In genomic region chr5:105677291-105677690, GRCh38 we compare ENCODE assay signal across 26 cellular contexts.
DNase-seq lines count a peak whose midpoint lies in the region; ATAC-seq, FAIRE-seq and TF ChIP-seq lines count a peak whose summit lies in the region.
"Had no signal": no experiment of that assay in that cellular context is flagged by ENCODE, and none has a peak within 500 bp of the region (broad histone marks: within the 10 kb centered on the region; RNA-seq: fewer than 3 reads in every experiment).

No MANE protein-coding gene starts in this region.

- H3K4me3 Mint-ChIP-seq in effector memory CD8-positive, alpha-beta T cell: no peak overlapping the region
- H3K4me3 Mint-ChIP-seq: CD4-positive, CD25-positive, alpha-beta regulatory T cell had no signal

- TF ChIP-seq CTCF in HepG2 (CRISPR knock-in tag; IDR thresholded peaks at IDR 0.05): no peak
- TF ChIP-seq CTCF in right lobe of liver (IDR thresholded peaks at IDR 0.05): no peak
- TF ChIP-seq CTCF in fibroblast of lung (conservative IDR thresholded peaks at IDR 0.05 in 1 of 2, IDR thresholded peaks at IDR 0.05 in 1 of 2; ENCODE audit: low read depth in 1 of 2, low read length in 2 of 2): no peak

- H3K4me3 ChIP-seq in HepG2 (replicated peaks in 1 of 3; ENCODE audit: insufficient read depth in 1 of 3, low read depth in 2 of 3, low read length in 3 of 3) (no peak overlapping the region), right lobe of liver (no peak overlapping the region), fibroblast of lung (replicated peaks in 1 of 4; ENCODE audit: control extremely low read depth in 1 of 4, insufficient read depth in 1 of 4, low read depth in 3 of 4, low read length in 4 of 4) (no peak overlapping the region)
- H3K4me3 ChIP-seq: BLaER1 had no signal

- H3K9ac ChIP-seq in HepG2 (ENCODE audit: insufficient read depth, low read depth, low read length) (no peak overlapping the region), fibroblast of lung (ENCODE audit: insufficient read depth, low read length) (no peak overlapping the region)
- H3K9ac ChIP-seq: BLaER1, SK-N-SH had no signal

- no peak for TF ChIP-seq RAD21 in HepG2 (CRISPR knock-in tag; IDR thresholded peaks at IDR 0.05)

- H3K9me3 ChIP-seq in HepG2 (ENCODE audit: low read length) (no peaks in the 10 kb centered on the region), right lobe of liver (no peaks in the 10 kb centered on the region), fibroblast of lung (ENCODE audit: control insufficient read depth, insufficient read depth, low read depth, low read length) (no peaks in the 10 kb centered on the region)
- H3K9me3 ChIP-seq: BLaER1, SK-N-SH had no signal

- TF ChIP-seq EP300 in HepG2 (IDR thresholded peaks at IDR 0.05; ENCODE audit: low read depth in 2 of 2, low read length in 2 of 2) (no peak), HepG2 (CRISPR knock-in tag; IDR thresholded peaks at IDR 0.05; ENCODE audit: borderline replicate concordance) (no peak)

- H2AFZ ChIP-seq in HepG2 (ENCODE audit: low read length) (no peak overlapping the region), fibroblast of lung (ENCODE audit: low read length) (no peak overlapping the region)

- H3K9me3 Mint-ChIP-seq in effector memory CD8-positive, alpha-beta T cell: peaks cover 0 to 7% of the 10 kb centered on the region in 2 donors

- no peak for ATAC-seq in HepG2
- ATAC-seq in right lobe of liver: no peak
- no peak for ATAC-seq in effector memory CD8-positive, alpha-beta T cell (replicated peaks)
- ATAC-seq in GM21825 (IDR thresholded peaks at IDR 0.05; ENCODE audit: unreplicated experiment): no peak
- ATAC-seq: HCT116, PC-3 had no signal

- CTCF ChIA-PET in HepG2 (lab: Yijun Ruan, JAX; ENCODE audit: low intra/inter-chr PET ratio, low total read pairs): no interaction called here

- H3K4me2 ChIP-seq in HepG2 (ENCODE audit: low read depth, low read length): no peak overlapping the region
- H3K4me2 ChIP-seq in fibroblast of lung (ENCODE audit: extremely low read depth, insufficient read depth, low read length): no peak overlapping the region
- H3K4me2 ChIP-seq: BLaER1, SK-N-SH had no signal

- H3K4me1 Mint-ChIP-seq in effector memory CD8-positive, alpha-beta T cell (ENCODE audit: low read depth in 2 of 2): no peaks in the 10 kb centered on the region
- H3K4me1 Mint-ChIP-seq: CD4-positive, CD25-positive, alpha-beta regulatory T cell had no signal

- no peak for FAIRE-seq in HepG2 (lab: Jason Lieb, UNC)
- FAIRE-seq: GM12891, H1 had no signal

- H4K20me1 ChIP-seq in HepG2 (ENCODE audit: insufficient read depth, low read length) (no peaks in the 10 kb centered on the region), fibroblast of lung (ENCODE audit: control insufficient read depth, extremely low read depth, insufficient read depth, low read length) (no peaks in the 10 kb centered on the region)
- H4K20me1 ChIP-seq: BLaER1 had no signal

- no TSS peak for BruUV-seq in HepG2 (replicated peaks; lab: Mats Ljungman, UMichigan)

- H3K79me2 ChIP-seq in HepG2 (ENCODE audit: insufficient read depth, low read length) (no peaks in the 10 kb centered on the region), fibroblast of lung (ENCODE audit: control insufficient read depth, insufficient read depth, low read length) (no peaks in the 10 kb centered on the region)

- H3K36me3 ChIP-seq in HepG2 (replicated peaks in 1 of 2; ENCODE audit: control insufficient read depth in 1 of 2, insufficient read depth in 2 of 2, low read length in 2 of 2) (no peaks in the 10 kb centered on the region), right lobe of liver (no peaks in the 10 kb centered on the region), fibroblast of lung (ENCODE audit: control insufficient read depth, insufficient read depth, low read length) (no peaks in the 10 kb centered on the region)
- H3K36me3 ChIP-seq: BLaER1 had no signal

- no peaks in the 10 kb centered on the region for H3K4me1 ChIP-seq in HepG2 (ENCODE audit: insufficient read depth, low read length)
- no peaks in the 10 kb centered on the region for H3K4me1 ChIP-seq in right lobe of liver
- no peaks in the 10 kb centered on the region for H3K4me1 ChIP-seq in fibroblast of lung (ENCODE audit: control insufficient read depth, extremely low read depth, insufficient read depth, low read length)
- H3K4me1 ChIP-seq: BLaER1 had no signal

- no peaks in the 10 kb centered on the region for H3K27me3 Mint-ChIP-seq in effector memory CD8-positive, alpha-beta T cell
- H3K27me3 Mint-ChIP-seq: CD4-positive, CD25-positive, alpha-beta regulatory T cell had no signal

- H3K27ac ChIP-seq in HepG2 (ENCODE audit: extremely low read length, insufficient read depth, low read length): no peak overlapping the region
- no peak overlapping the region for H3K27ac ChIP-seq in right lobe of liver
- H3K27ac ChIP-seq in fibroblast of lung (ENCODE audit: insufficient read depth, low read length): no peak overlapping the region
- H3K27ac ChIP-seq: BLaER1, HL-60 had no signal

- POLR2A ChIA-PET in HepG2 (lab: Yijun Ruan, JAX): no interaction called here

- H3K36me3 Mint-ChIP-seq in effector memory CD8-positive, alpha-beta T cell (ENCODE audit: insufficient read depth): no peaks in the 10 kb centered on the region
- H3K36me3 Mint-ChIP-seq: CD4-positive, CD25-positive, alpha-beta regulatory T cell had no signal

- intact Hi-C loops in HepG2 (cut with micrococcal nuclease; ENCODE audit: unreplicated experiment): no loop called here
- intact Hi-C loops in right lobe of liver (cut with DNase I): no loop called here

- TF ChIP-seq POLR2A in HepG2 (IDR thresholded peaks at IDR 0.05; ENCODE audit: insufficient read depth in 1 of 2, low read depth in 2 of 2, low read length in 2 of 2) (no peak), right lobe of liver (IDR thresholded peaks at IDR 0.05) (no peak)

- DNase-seq in HepG2 (ENCODE audit: low spot score): no peak
- no peak for DNase-seq in right lobe of liver
- peak; percentile 35 for DNase-seq in amniotic epithelial cell (ENCODE audit: low read depth)
- peak; percentile 0 to 5 for DNase-seq in fibroblast of lung (ENCODE audit: low read depth in 2 of 2)
- DNase-seq in effector memory CD8-positive, alpha-beta T cell: no peak
- no peak for DNase-seq in SW480 (ENCODE audit: low spot score)
- DNase-seq: 8988T; CD4-positive, CD25-positive, alpha-beta regulatory T cell; GDM1; Karpas-422; NCI-H1092 treated with DMSO at 0.1 percent for 48 hours; NCI-H1436; NCI-H187; NCI-H2081 treated with DMSO at 0.1 percent for 48 hours; NCI-H2171 treated with DMSO at 0.1 percent for 48 hours; NCI-H524; NCI-H774; NK-92 treated with Interleukin-12 subunit alpha and Interleukin-12 subunit beta, amount 100 ng/mL, for 24 hours; PC-3; SK-N-SH had no signal

- H3K27me3 ChIP-seq in HepG2 (ENCODE audit: control insufficient read depth in 1 of 2, insufficient read depth in 2 of 2, low read length in 2 of 2) (no peaks in the 10 kb centered on the region; a peak in 1 of 5 replicates), right lobe of liver (no peaks in the 10 kb centered on the region), fibroblast of lung (ENCODE audit: control insufficient read depth, insufficient read depth, low read length) (no peaks in the 10 kb centered on the region)
- H3K27me3 ChIP-seq: BLaER1 had no signal

- in situ Hi-C loops in HepG2 (cut with HindIII; ENCODE audit: extremely low pct_ligation_motif_present, low pct_unique_long_range_greater_than_20kb): no loop called here

- WGBS in HepG2 (ENCODE audit: low lambda C conversion rate): 1% methylated on average over 2 of the region's 2 CpGs
- WGBS in right lobe of liver (ENCODE audit: insufficient coverage, low coverage, low lambda C conversion rate, missing lambda C conversion rate): 47% methylated on average over 2 of the region's 2 CpGs

- H3K27ac Mint-ChIP-seq in effector memory CD8-positive, alpha-beta T cell: no peak overlapping the region
- H3K27ac Mint-ChIP-seq: CD4-positive, CD25-positive, alpha-beta regulatory T cell had no signal

TF ChIP-seq in HepG2, 621 proteins besides CTCF, POLR2A, EP300 and RAD21:
- TF ChIP-seq ATF7 (IDR thresholded peaks at IDR 0.05) (peak; percentile 47; the same call in 1 of the 2 replicates), ATF7 (CRISPR knock-in tag; IDR thresholded peaks at IDR 0.05) (no peak), MYPOP (CRISPR knock-in tag; IDR thresholded peaks at IDR 0.05) (no peak), DNMT1 (CRISPR knock-in tag; IDR thresholded peaks at IDR 0.05) (no peak), MBD4 (IDR thresholded peaks at IDR 0.05; ENCODE audit: borderline replicate concordance, low read length) (no peak)
TF ChIP-seq in HepG2: peak in this region for 1.

Comparison
In these comparisons a context has a peak if more than half of its experiments do, and no peak if none do; other contexts are left out.
1. DNase-seq: peak in amniotic epithelial cell (single experiment) and fibroblast of lung (2 of 2); none in HepG2 (single experiment), right lobe of liver (0 of 3), effector memory CD8-positive, alpha-beta T cell (0 of 3) and SW480 (single experiment).